In the genomic region with DNA sequence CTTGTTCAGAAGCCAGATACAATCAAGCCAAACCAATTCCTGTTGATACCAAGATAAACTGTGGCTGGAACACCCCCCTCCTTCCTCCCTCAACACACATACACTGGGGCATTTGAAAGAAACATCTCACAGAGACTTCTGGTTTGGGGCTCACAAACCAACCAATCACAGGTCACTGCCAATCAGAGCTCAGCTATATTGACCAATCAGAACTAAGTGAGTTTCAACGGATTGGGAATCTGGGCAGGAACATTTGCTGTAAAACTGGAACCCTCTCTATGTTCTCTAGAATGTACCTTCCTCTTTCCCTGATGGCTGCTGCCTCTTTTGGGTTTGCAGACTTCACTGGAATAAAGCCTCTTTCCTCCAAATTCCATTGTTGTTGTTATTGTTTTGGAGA, we compare ENCODE assay signal across 2 cellular contexts.
TF ChIP-seq lines count a peak whose summit lies in the region.

No MANE protein-coding gene starts in this region.

TF ChIP-seq in WTC11, 78 proteins besides CTCF, POLR2A, EP300 and RAD21:
- TF ChIP-seq ATF6 (CRISPR knock-in tag; IDR thresholded peaks at IDR 0.05) (no peak), NFYB (CRISPR knock-in tag; conservative IDR thresholded peaks at IDR 0.05; ENCODE audit: low read depth) (peak; percentile 62)

TF ChIP-seq in endothelial cell of umbilical vein, 7 proteins besides CTCF, POLR2A, EP300 and RAD21 (continued from another document):
- TF ChIP-seq MAX (IDR thresholded peaks at IDR 0.05; ENCODE audit: insufficient read depth, insufficient read length) (no peak), FOS (IDR thresholded peaks at IDR 0.05; ENCODE audit: borderline replicate concordance, insufficient read depth, low read length) (no peak), POLR2AphosphoS5 (IDR thresholded peaks at IDR 0.05; ENCODE audit: insufficient read depth, low read depth, low read length) (no peak), JUN (IDR thresholded peaks at IDR 0.05; ENCODE audit: borderline replicate concordance, insufficient read depth, insufficient read length, low read depth) (no peak)
